19 cellular contexts compared by ENCODE assay signal in the genomic region with DNA sequence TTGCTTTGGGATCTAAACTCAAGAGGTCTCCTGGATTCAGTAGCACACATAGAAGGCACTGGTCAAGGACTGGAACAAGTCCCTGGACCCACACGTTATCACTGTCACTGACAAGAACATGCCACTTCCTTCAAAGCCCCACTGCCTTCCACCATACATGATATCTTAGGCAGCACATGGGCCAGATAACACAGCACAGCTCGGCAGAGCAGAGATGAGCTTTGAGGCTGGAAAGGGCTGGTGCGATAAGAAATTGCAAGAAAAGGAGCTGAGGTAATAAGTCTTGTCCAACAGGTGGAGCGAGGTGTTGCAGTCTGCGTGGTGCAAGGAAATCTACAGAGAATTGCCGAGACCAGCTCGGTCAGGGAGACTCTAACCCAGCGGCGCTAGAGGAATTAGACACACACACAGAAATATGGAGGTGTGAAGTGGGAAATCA.
DNase-seq lines count a peak whose midpoint lies in the region; ATAC-seq, FAIRE-seq and TF ChIP-seq lines count a peak whose summit lies in the region.
"Had no signal": no experiment of that assay in that cellular context is flagged by ENCODE, and none has a peak within 500 bp of the region (broad histone marks: within the 10 kb centered on the region; RNA-seq: fewer than 3 reads in every experiment).

No MANE protein-coding gene starts in this region.

- H3K27ac ChIP-seq in C4-2B (no peak overlapping the region), IMR-90 (ENCODE audit: insufficient read depth, low read length) (no peak overlapping the region), K562 (ENCODE audit: extremely low read depth, low read depth, low read length) (no peak overlapping the region; the same call in 2 of the 3 replicates)
- H3K27ac ChIP-seq: left lung had no signal

- no peak overlapping the region for H2BK5ac ChIP-seq in IMR-90 (ENCODE audit: low read depth, low read length, poor library complexity, severe bottlenecking)

- H3K79me1 ChIP-seq in IMR-90 (ENCODE audit: low read depth in 1 of 2, low read length in 2 of 2), result no peaks in the 10 kb centered on the region

- H4K20me1 ChIP-seq in IMR-90 (ENCODE audit: insufficient read depth, low read length), result no peaks in the 10 kb centered on the region
- H4K20me1 ChIP-seq in K562 (replicated peaks; ENCODE audit: control insufficient read depth, insufficient read depth, low read length), result peaks cover 8% of the 10 kb centered on the region; the same call in 1 of the 2 replicates

- BruUV-seq in IMR-90 (replicated peaks; lab: Mats Ljungman, UMichigan) (no TSS peak), K562 (replicated peaks; lab: Mats Ljungman, UMichigan) (no TSS peak)

- no peak for TF ChIP-seq RAD21 in IMR-90 (IDR thresholded peaks at IDR 0.05; ENCODE audit: low read length)
- peak in 1 of 2 experiments; percentile 36; a peak in 3 of 4 replicates for TF ChIP-seq RAD21 in K562 (CRISPR knock-in tag; conservative IDR thresholded peaks at IDR 0.05 in 1 of 2, IDR thresholded peaks at IDR 0.05 in 1 of 2)

- intact Hi-C loops in IMR-90 (cut with micrococcal nuclease) (no loop called here), K562 (cut with micrococcal nuclease) (loop anchor here (5.0 kb wide), 1 partner anchor 247 kb away; no protein-coding TSS in a partner anchor)

- in situ Hi-C loops in IMR-90 (cut with MboI; ENCODE audit: low sequenced_read_pairs) (no loop called here), K562 (cut with MboI) (no loop called here)

- TF ChIP-seq CTCF in C4-2B (conservative IDR thresholded peaks at IDR 0.05), result peak; percentile 37; the same call in 1 of the 2 replicates
- TF ChIP-seq CTCF in IMR-90 (conservative IDR thresholded peaks at IDR 0.05; ENCODE audit: low read depth, low read length), result no peak
- peak; percentile 39 to 54 (median 46); a peak in 5 of 6 replicates for TF ChIP-seq CTCF in K562 (IDR thresholded peaks at IDR 0.05 in 2 of 3, conservative IDR thresholded peaks at IDR 0.05 in 1 of 3; ENCODE audit: insufficient read depth in 2 of 3, low read depth in 1 of 3, low read length in 3 of 3)

- H2AK9ac ChIP-seq in IMR-90 (replicated peaks; ENCODE audit: low read depth, low read length, poor library complexity), result no peak overlapping the region

- H3K9me3 ChIP-seq in IMR-90 (ENCODE audit: control insufficient read depth, insufficient read depth, low read length), result no peaks in the 10 kb centered on the region
- no peaks in the 10 kb centered on the region for H3K9me3 ChIP-seq in K562 (replicated peaks; ENCODE audit: control insufficient read depth, insufficient read depth, low read depth, low read length)
- H3K9me3 ChIP-seq: left lung, MG63 had no signal

- H3K18ac ChIP-seq in IMR-90 (ENCODE audit: low read depth, low read length), result no peak overlapping the region

- WGBS in IMR-90 (ENCODE audit: extremely low coverage in 2 of 2, insufficient read length in 1 of 2), 2 experiments, result 70% methylated on average over 2 of the region's 9 CpGs; no CpG with 5 or more reads in 1 of the 2 experiments
- 0% methylated on average over 9 of the region's 9 CpGs for WGBS in K562 (ENCODE audit: insufficient coverage, low coverage, missing lambda C conversion rate)

- no peak overlapping the region for H4K5ac ChIP-seq in IMR-90 (ENCODE audit: low read depth, low read length)

- H4K91ac ChIP-seq in IMR-90 (ENCODE audit: insufficient read depth, low read depth, low read length), result no peak overlapping the region

- no peak overlapping the region for H2BK20ac ChIP-seq in IMR-90 (ENCODE audit: low read depth, low read length)

- H3K4me2 ChIP-seq in IMR-90 (ENCODE audit: low read depth, low read length) (no peak overlapping the region), K562 (ENCODE audit: insufficient read depth, low read length) (peak overlapping the region; percentile 21)

- TF ChIP-seq POLR2A in IMR-90 (IDR thresholded peaks at IDR 0.05; ENCODE audit: low read depth, low read length) (no peak), K562 (conservative IDR thresholded peaks at IDR 0.05) (no peak)

- no peak overlapping the region for H3K4ac ChIP-seq in IMR-90 (ENCODE audit: low read depth, low read length)

- no peak overlapping the region for H3K9ac ChIP-seq in IMR-90 (ENCODE audit: low read depth, low read length)
- H3K9ac ChIP-seq in K562 (ENCODE audit: insufficient read depth in 1 of 2, low read depth in 2 of 2, low read length in 2 of 2), result no peak overlapping the region

- H3K79me2 ChIP-seq in K562 (ENCODE audit: control insufficient read depth, insufficient read depth, low read length), result no peaks in the 10 kb centered on the region

- H2BK15ac ChIP-seq in IMR-90 (ENCODE audit: low read depth, low read length), result no peak overlapping the region

- dilution Hi-C loops in IMR-90 (cut with HindIII; ENCODE audit: low sequenced_read_pairs, unreplicated experiment), result no loop called here

- FAIRE-seq in K562 (lab: Jason Lieb, UNC), result peak; percentile 99
- FAIRE-seq: GM12892 had no signal

- H3K27me3 ChIP-seq in IMR-90 (ENCODE audit: control insufficient read depth, insufficient read depth, low read length) (peaks cover 18% of the 10 kb centered on the region), K562 (ENCODE audit: control insufficient read depth in 2 of 2, insufficient read depth in 2 of 2, low read length in 2 of 2) (peaks cover 0 to 5% of the 10 kb centered on the region in 2 experiments; a peak in 2 of 5 replicates)
- H3K27me3 ChIP-seq: MG63 had no signal

- no peaks in the 10 kb centered on the region for H3K36me3 ChIP-seq in IMR-90 (ENCODE audit: control insufficient read depth, insufficient read depth, low read length)
- H3K36me3 ChIP-seq in K562 (ENCODE audit: control insufficient read depth, insufficient read depth, low read length), result no peaks in the 10 kb centered on the region
- H3K36me3 ChIP-seq: left lung, MG63 had no signal

- no peak overlapping the region for H2BK120ac ChIP-seq in IMR-90 (ENCODE audit: low read depth, low read length)

- H3K23ac ChIP-seq in IMR-90 (ENCODE audit: low read depth, low read length), result peak overlapping the region; percentile 27; the same call in 1 of the 2 replicates

- CTCF ChIA-PET in IMR-90 (lab: Yijun Ruan, JAX), result no interaction called here
- CTCF ChIA-PET in K562 (lab: Yijun Ruan, JAX; ENCODE audit: low intra/inter-chr PET ratio), result no interaction called here

- H2AFZ ChIP-seq in IMR-90 (replicated peaks; ENCODE audit: low read length, poor library complexity), result no peak overlapping the region
- H2AFZ ChIP-seq in K562 (ENCODE audit: low read depth, low read length), result no peak overlapping the region

- no peaks in the 10 kb centered on the region for H3K9me1 ChIP-seq in IMR-90 (ENCODE audit: insufficient read depth, low read length)
- H3K9me1 ChIP-seq in K562 (ENCODE audit: control insufficient read depth, insufficient read depth, low read length), result no peaks in the 10 kb centered on the region

- POLR2A ChIA-PET in IMR-90 (lab: Charles Lee; ENCODE audit: unreplicated experiment) (no interaction called here), K562 (lab: Yijun Ruan, JAX) (interaction anchor here (2.0 kb wide), 1 partner anchor 230 kb away, joined by 6 read pairs; no protein-coding TSS in a partner anchor)

- H2AK5ac ChIP-seq in IMR-90 (ENCODE audit: low read depth, low read length), result no peak overlapping the region

- H3K4me3 ChIP-seq in IMR-90 (ENCODE audit: insufficient read depth, low read depth, low read length) (no peak overlapping the region), K562 (no peak overlapping the region)
- H3K4me3 ChIP-seq: left lung, MG63 had no signal

- H3K14ac ChIP-seq in IMR-90 (replicated peaks; ENCODE audit: low read depth, low read length), result no peak overlapping the region

- H3K4me1 ChIP-seq in IMR-90 (ENCODE audit: control insufficient read depth, insufficient read depth, low read length), result 0 out of 2 replicates have a peak, but pooled peaks cover 2% of the 10 kb centered on the region
- peaks cover 8 to 12% of the 10 kb centered on the region in 2 experiments; a peak in 3 of 5 replicates for H3K4me1 ChIP-seq in K562 (replicated peaks in 1 of 2; ENCODE audit: control insufficient read depth in 2 of 2, insufficient read depth in 2 of 2, low read length in 2 of 2)
- H3K4me1 ChIP-seq: left lung had no signal

- no peak overlapping the region for H3K56ac ChIP-seq in IMR-90 (ENCODE audit: extremely low read depth, insufficient read depth, low read length)

- ATAC-seq in IMR-90 (ENCODE audit: low read depth), result no peak
- ATAC-seq in K562, result peak; percentile 97
- no peak for ATAC-seq in activated CD4-positive, CD25-positive, alpha-beta regulatory T cell treated with anti-CD3 and anti-CD28 coated beads, Interleukin-2, amount 50 U/mL, for 24 hours
- ATAC-seq in HG03565 (IDR thresholded peaks at IDR 0.05; ENCODE audit: unreplicated experiment), result no peak
- ATAC-seq: CD8-positive, alpha-beta T cell; left lung had no signal

- no peak overlapping the region for H4K8ac ChIP-seq in IMR-90 (ENCODE audit: low read depth in 2 of 2, low read length in 2 of 2)

- DNase-seq in IMR-90 (no peak), K562 (ENCODE audit: extremely low read depth in 1 of 4, low spot score in 3 of 4) (peak; percentile 70 to 95 (median 81)), inferior parietal cortex (ENCODE audit: extremely low spot score) (peak; percentile 15), hypothalamus (lab: John Stamatoyannopoulos, UW) (no peak), CD1c-positive myeloid dendritic cell (ENCODE audit: extremely low spot score) (no peak)
- DNase-seq: activated CD4-positive, CD25-positive, alpha-beta regulatory T cell treated with anti-CD3 and anti-CD28 coated beads, Interleukin-2, amount 50 U/mL, for 72 hours; activated naive CD4-positive, alpha-beta T cell treated with anti-CD3 and anti-CD28 coated beads for 36 hours; activated T-cell treated with anti-CD3 and anti-CD28 coated beads, Interleukin-2, amount 50 U/mL, for 24 hours; amygdala; CD8-positive, alpha-beta T cell; DMS79; left lung; MG63; NCI-H146; NCI-H774 had no signal

- TF ChIP-seq EP300 in K562 (IDR thresholded peaks at IDR 0.05; ENCODE audit: low read length), result peak; percentile 95

TF ChIP-seq in IMR-90, 13 proteins besides CTCF, POLR2A, EP300 and RAD21 (continues in another document):
- TF ChIP-seq FOS (IDR thresholded peaks at IDR 0.05; ENCODE audit: low read depth, low read length) (no peak), SMC3 (IDR thresholded peaks at IDR 0.05; ENCODE audit: low read depth, low read length) (no peak), RCOR1 (IDR thresholded peaks at IDR 0.05; ENCODE audit: insufficient replicate concordance, low read length) (no peak), MAFK (IDR thresholded peaks at IDR 0.05; ENCODE audit: low read depth, low read length) (no peak), MXI1 (IDR thresholded peaks at IDR 0.05; ENCODE audit: borderline replicate concordance, low read depth, low read length) (no peak)

Comparison
In these comparisons a context has a peak if more than half of its experiments do, and no peak if none do; other contexts are left out.
1. DNase-seq: peak in K562 (4 of 4) and inferior parietal cortex (single experiment); none in IMR-90 (single experiment), hypothalamus (0 of 51) and CD1c-positive myeloid dendritic cell (single experiment).